12 cellular contexts compared by ENCODE assay signal in genomic region chr1:219876798-219877209, GRCh38. TPM values are rescaled to one million over a fixed set of nuclear protein-coding genes. Genes with fewer than 3 reads are reported as not detected.
DNase-seq lines count a peak whose midpoint lies in the region; ATAC-seq and FAIRE-seq lines count a peak whose summit lies in the region.
"Had no signal": no experiment of that assay in that cellular context is flagged by ENCODE, and none has a peak within 500 bp of the region (broad histone marks: within the 10 kb centered on the region; RNA-seq: fewer than 3 reads in every experiment).

No MANE protein-coding gene starts in this region.

- FAIRE-seq in G401.6 (lab: Jason Lieb, UNC), result peak; percentile 96

- H3K4me1 Mint-ChIP-seq in stimulated activated naive CD8-positive, alpha-beta T cell treated with anti-CD3 and anti-CD28 coated beads, Interleukin-15, amount 100 ng/mL, for 72 hours, result no peaks in the 10 kb centered on the region

- no peaks in the 10 kb centered on the region for H3K9me3 Mint-ChIP-seq in stimulated activated naive CD8-positive, alpha-beta T cell treated with anti-CD3 and anti-CD28 coated beads, Interleukin-15, amount 100 ng/mL, for 72 hours
- H3K9me3 Mint-ChIP-seq: mesothelial cell of epicardium had no signal

- ATAC-seq in left colon (peak; percentile 48), GM18868 (IDR thresholded peaks at IDR 0.05; ENCODE audit: unreplicated experiment) (no peak), GM21360 (IDR thresholded peaks at IDR 0.05; ENCODE audit: unreplicated experiment) (no peak)
- no peak for ATAC-seq in stimulated activated naive CD8-positive, alpha-beta T cell treated with anti-CD3 and anti-CD28 coated beads, Interleukin-15, amount 100 ng/mL, for 72 hours

- in situ Hi-C loops in KBM-7 (cut with MboI; ENCODE audit: low pct_unique_long_range_greater_than_20kb, low sequenced_read_pairs), result no loop called here
- in situ Hi-C loops in SK-MEL-5 (cut with HindIII; ENCODE audit: low pct_unique_long_range_greater_than_20kb, low sequenced_read_pairs), result loop anchor here (10.0 kb wide), 1 partner anchor 98 kb away; no protein-coding TSS in a partner anchor

- H3K27ac Mint-ChIP-seq in stimulated activated naive CD8-positive, alpha-beta T cell treated with anti-CD3 and anti-CD28 coated beads, Interleukin-15, amount 100 ng/mL, for 72 hours, result no peak overlapping the region
- H3K27ac Mint-ChIP-seq: activated naive CD8-positive, alpha-beta T cell; mesothelial cell of epicardium had no signal

- peaks cover 12% of the 10 kb centered on the region for H3K27me3 Mint-ChIP-seq in stimulated activated naive CD8-positive, alpha-beta T cell treated with anti-CD3 and anti-CD28 coated beads, Interleukin-15, amount 100 ng/mL, for 72 hours

- H3K4me3 Mint-ChIP-seq in stimulated activated naive CD8-positive, alpha-beta T cell treated with anti-CD3 and anti-CD28 coated beads, Interleukin-15, amount 100 ng/mL, for 72 hours, result no peak overlapping the region
- H3K4me3 Mint-ChIP-seq: activated naive CD8-positive, alpha-beta T cell; mesothelial cell of epicardium had no signal

- DNase-seq in KBM-7, result peak; percentile 11
- peak; percentile 76 for DNase-seq in SK-MEL-5 (ENCODE audit: low read depth, low spot score)
- no peak for DNase-seq in left colon
- no peak for DNase-seq in stimulated activated naive CD8-positive, alpha-beta T cell treated with anti-CD3 and anti-CD28 coated beads, Interleukin-15, amount 100 ng/mL, for 72 hours
- DNase-seq in KG1 (lab: John Stamatoyannopoulos, UW), result no peak
- DNase-seq: Peyer's patch, thyroid gland had no signal

- intact Hi-C loops in left colon (cut with DNase I, micrococcal nuclease), result no loop called here

RNA-seq across cellular contexts. Expression of gene SLC30A10, which starts 51.6 kb away (rescaled TPM):
- total RNA-seq in SK-MEL-5 (2014; rRNA removed; shearing (Covaris generic)), result 0.18 TPM in 1 of 2 replicates, not detected in the other
- 0.15 TPM in 1 of 2 replicates, not detected in the other for polyA plus RNA-seq in SK-MEL-5 (2015; cell fraction: cytosol; rRNA removed)
- 0.25 and 0.41 TPM in 2 replicates for polyA plus RNA-seq in SK-MEL-5 (2015; cell fraction: nucleus; rRNA removed)
- 10 to 100 TPM; 11.3 to 57.5 TPM for total RNA-seq in left colon

Comparison
In these comparisons a context has a peak if more than half of its experiments do, and no peak if none do; other contexts are left out.
1. DNase-seq: peak in KBM-7 (single experiment) and SK-MEL-5 (single experiment); none in left colon (0 of 2), stimulated activated naive CD8-positive, alpha-beta T cell treated with anti-CD3 and anti-CD28 coated beads, Interleukin-15, amount 100 ng/mL, for 72 hours (0 of 2) and KG1 (single experiment).
2. RNA of gene SLC30A10, which starts 51.6 kb away (total RNA-seq): 11.3 to 57.5 TPM in left colon; 0.18 TPM in SK-MEL-5; every median in the first group is over 10 times any median in the second.